ENCODE assay signal across 1 cellular context in the genomic region with DNA sequence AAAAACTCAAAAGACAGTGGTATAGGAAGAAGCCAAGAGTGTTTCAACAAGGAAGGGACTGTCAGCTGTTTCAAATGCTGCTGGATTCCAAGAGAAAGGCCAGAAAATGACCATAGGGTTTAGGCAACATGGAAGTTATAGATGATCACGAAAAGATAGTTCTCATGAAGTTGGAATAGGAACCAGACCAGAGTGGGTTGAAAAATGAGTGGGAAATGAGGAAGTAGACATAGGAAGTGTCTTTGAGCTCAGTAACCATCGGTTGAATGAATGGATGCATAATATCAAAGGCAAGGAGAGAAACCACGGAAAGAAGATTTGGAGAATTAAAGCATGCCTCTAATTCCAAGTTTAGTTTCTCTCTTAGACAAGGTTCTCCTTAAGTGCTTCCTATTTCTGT.
TF ChIP-seq lines count a peak whose summit lies in the region.

No MANE protein-coding gene starts in this region.

TF ChIP-seq in H1, 55 proteins besides CTCF, POLR2A, EP300 and RAD21:
- TF ChIP-seq CHD2 (IDR thresholded peaks at IDR 0.05; ENCODE audit: low read length) (no peak), TEAD4 (IDR thresholded peaks at IDR 0.05; ENCODE audit: low read depth, low read length) (no peak), TBP (IDR thresholded peaks at IDR 0.05; ENCODE audit: low read depth, low read length) (no peak), NRF1 (IDR thresholded peaks at IDR 0.05; ENCODE audit: low read depth, low read length) (no peak), SIRT6 (IDR thresholded peaks at IDR 0.05; ENCODE audit: low read length) (no peak), CREB1 (IDR thresholded peaks at IDR 0.05) (no peak), HDAC2 (IDR thresholded peaks at IDR 0.05; ENCODE audit: borderline replicate concordance in 1 of 2, low read depth in 2 of 2, low read length in 2 of 2) (no peak), PHF8 (conservative IDR thresholded peaks at IDR 0.05; ENCODE audit: low read depth, low read length) (no peak), TCF12 (IDR thresholded peaks at IDR 0.05; ENCODE audit: low read depth, low read length) (no peak), CEBPB (IDR thresholded peaks at IDR 0.05; ENCODE audit: low read depth, low read length) (no peak), ASH2L (IDR thresholded peaks at IDR 0.05; ENCODE audit: low read length) (no peak), BRCA1 (IDR thresholded peaks at IDR 0.05; ENCODE audit: low read depth, low read length) (no peak), EZH2 (IDR thresholded peaks at IDR 0.05; ENCODE audit: low read depth, low read length, severe bottlenecking) (no peak), KDM5A (IDR thresholded peaks at IDR 0.05; ENCODE audit: low read length) (no peak), SIX5 (IDR thresholded peaks at IDR 0.05; ENCODE audit: low read depth, low read length) (no peak), JUND (IDR thresholded peaks at IDR 0.05; ENCODE audit: low read length) (no peak), MAFK (IDR thresholded peaks at IDR 0.05; ENCODE audit: low read depth, low read length) (no peak), HDAC6 (IDR thresholded peaks at IDR 0.05; ENCODE audit: low read depth, low read length) (no peak), YY1 (IDR thresholded peaks at IDR 0.05; ENCODE audit: low read depth, low read length) (no peak), JUN (IDR thresholded peaks at IDR 0.05; ENCODE audit: low read depth, low read length) (no peak)
